ENCODE assay signal across 1 cellular context in the genomic region with DNA sequence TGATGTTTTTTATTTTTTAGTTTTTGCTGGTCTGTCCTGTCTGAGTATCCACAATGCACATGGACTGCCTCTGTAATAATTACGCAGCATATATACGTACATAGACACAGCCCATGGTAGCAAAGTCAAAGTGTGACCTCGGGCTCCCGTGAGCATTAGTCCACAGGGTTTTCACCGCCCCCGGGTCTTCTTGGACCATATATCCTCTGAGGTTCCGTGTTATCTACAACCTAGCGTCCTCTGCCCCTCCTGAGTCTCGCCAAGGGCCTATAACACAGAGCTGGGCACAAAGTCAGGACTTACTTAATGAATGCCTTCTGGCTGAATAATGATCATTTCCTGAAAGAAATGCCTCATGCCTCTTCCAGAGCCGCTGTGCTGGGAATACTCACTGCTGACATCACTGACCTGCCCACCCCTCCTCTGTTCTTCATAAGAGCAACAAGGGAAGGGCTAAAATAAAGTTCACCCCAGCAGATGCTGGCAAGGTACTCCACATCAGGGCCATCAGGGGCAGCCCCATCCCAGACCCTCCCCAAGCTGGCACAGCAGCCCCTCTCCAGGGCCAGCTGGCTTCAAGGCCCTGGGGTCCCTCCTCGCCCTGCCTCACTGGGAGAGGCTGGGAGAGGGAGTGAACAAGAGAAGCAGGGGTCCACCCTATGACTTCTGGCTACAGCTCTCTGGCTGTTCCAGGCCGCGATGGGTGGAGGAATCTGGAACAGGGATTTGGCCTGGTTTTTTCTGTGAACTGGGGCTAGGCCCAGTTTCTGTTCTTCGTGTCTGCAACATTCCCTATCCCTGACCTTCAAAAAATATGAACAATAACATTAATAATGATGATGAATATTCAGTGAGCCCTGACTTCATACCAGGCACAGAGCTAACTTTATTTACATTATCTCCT.
TF ChIP-seq lines count a peak whose summit lies in the region.

No MANE protein-coding gene starts in this region.

TF ChIP-seq in H1, 55 proteins besides CTCF, POLR2A, EP300 and RAD21:
- TF ChIP-seq HDAC2 (IDR thresholded peaks at IDR 0.05; ENCODE audit: borderline replicate concordance in 1 of 2, low read depth in 2 of 2, low read length in 2 of 2) = no peak
- TF ChIP-seq SUZ12 (IDR thresholded peaks at IDR 0.05; ENCODE audit: low read length) = no peak
- no peak for TF ChIP-seq EGR1 (IDR thresholded peaks at IDR 0.05; ENCODE audit: borderline replicate concordance, low read depth, low read length)
- TF ChIP-seq GTF2F1 (IDR thresholded peaks at IDR 0.05; ENCODE audit: borderline replicate concordance, low read depth, low read length) = no peak
- no peak for TF ChIP-seq JUN (IDR thresholded peaks at IDR 0.05; ENCODE audit: low read depth, low read length)
- TF ChIP-seq MAFK (IDR thresholded peaks at IDR 0.05; ENCODE audit: low read depth, low read length) = no peak
- TF ChIP-seq, protein P1, sequence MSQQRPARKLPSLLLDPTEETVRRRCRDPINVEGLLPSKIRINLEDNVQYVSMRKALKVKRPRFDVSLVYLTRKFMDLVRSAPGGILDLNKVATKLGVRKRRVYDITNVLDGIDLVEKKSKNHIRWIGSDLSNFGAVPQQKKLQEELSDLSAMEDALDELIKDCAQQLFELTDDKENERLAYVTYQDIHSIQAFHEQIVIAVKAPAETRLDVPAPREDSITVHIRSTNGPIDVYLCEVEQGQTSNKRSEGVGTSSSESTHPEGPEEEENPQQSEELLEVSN (IDR thresholded peaks at IDR 0.05) = no peak
- TF ChIP-seq RFX5 (IDR thresholded peaks at IDR 0.05; ENCODE audit: borderline replicate concordance, low read depth, low read length) = no peak
- TF ChIP-seq MAX (IDR thresholded peaks at IDR 0.05) = no peak
- TF ChIP-seq ZNF274 (IDR thresholded peaks at IDR 0.05; ENCODE audit: borderline replicate concordance, extremely low read depth, low read length) = no peak
- TF ChIP-seq BCL11A (IDR thresholded peaks at IDR 0.05; ENCODE audit: low read depth in 2 of 2, low read length in 2 of 2) = no peak
- TF ChIP-seq SP4 (IDR thresholded peaks at IDR 0.05; ENCODE audit: low read length) = no peak
- TF ChIP-seq YY1 (IDR thresholded peaks at IDR 0.05; ENCODE audit: low read depth, low read length) = no peak
TF ChIP-seq in H1: peak in this region for 0.
